Comparison of ENCODE assay signal across 21 cellular contexts in genomic region chr5:17157294-17157693, GRCh38.
DNase-seq lines count a peak whose midpoint lies in the region; ATAC-seq and TF ChIP-seq lines count a peak whose summit lies in the region.
"Had no signal": no experiment of that assay in that cellular context is flagged by ENCODE, and none has a peak within 500 bp of the region (broad histone marks: within the 10 kb centered on the region; RNA-seq: fewer than 3 reads in every experiment).

No MANE protein-coding gene starts in this region.

- H3K27me3 ChIP-seq in endodermal cell (ENCODE audit: control insufficient read depth, insufficient read depth, low read length, poor library complexity, severe bottlenecking): no peaks in the 10 kb centered on the region
- no peaks in the 10 kb centered on the region for H3K27me3 ChIP-seq in heart left ventricle
- H3K27me3 ChIP-seq: neutrophil, vagina had no signal

- H3K9me3 ChIP-seq in endodermal cell (ENCODE audit: control insufficient read depth, low read length) (peaks cover 20% of the 10 kb centered on the region), heart left ventricle (no peaks in the 10 kb centered on the region)
- H3K9me3 ChIP-seq: neutrophil, vagina had no signal

- H3K36me3 Mint-ChIP-seq in endodermal cell (ENCODE audit: low read depth) (no peaks in the 10 kb centered on the region), nephron progenitor cell (ENCODE audit: low read depth) (no peaks in the 10 kb centered on the region)
- H3K36me3 Mint-ChIP-seq: activated naive CD4-positive, alpha-beta T cell treated with anti-CD3 and anti-CD28 coated beads, Interleukin-2, amount 50 U/mL, for 24 hours; CD8-positive, alpha-beta memory T cell had no signal

- no peak for TF ChIP-seq POLR2A in heart left ventricle (IDR thresholded peaks at IDR 0.05)

- H3K4me1 Mint-ChIP-seq in endodermal cell (peaks cover 21% of the 10 kb centered on the region), nephron progenitor cell (peaks cover 14% of the 10 kb centered on the region)
- H3K4me1 Mint-ChIP-seq: activated CD4-positive, alpha-beta T cell treated with anti-CD3 and anti-CD28 coated beads for 36 hours; activated naive CD4-positive, alpha-beta T cell treated with anti-CD3 and anti-CD28 coated beads, Interleukin-2, amount 50 U/mL, for 24 hours; CD8-positive, alpha-beta memory T cell; immature natural killer cell had no signal

- H3K9ac ChIP-seq in endodermal cell (ENCODE audit: extremely low read depth, low read length, poor library complexity, severe bottlenecking): no peak overlapping the region

- H3K36me3 ChIP-seq in endodermal cell (ENCODE audit: control insufficient read depth, insufficient read depth, low read length): no peaks in the 10 kb centered on the region
- H3K36me3 ChIP-seq in heart left ventricle: no peaks in the 10 kb centered on the region
- H3K36me3 ChIP-seq: neutrophil, vagina had no signal

- peaks cover 4% of the 10 kb centered on the region for H3K9me3 Mint-ChIP-seq in endodermal cell
- no peaks in the 10 kb centered on the region for H3K9me3 Mint-ChIP-seq in nephron progenitor cell
- H3K9me3 Mint-ChIP-seq: activated naive CD4-positive, alpha-beta T cell treated with anti-CD3 and anti-CD28 coated beads, Interleukin-2, amount 50 U/mL, for 24 hours; activated T-helper 1 cell treated with anti-CD3 and anti-CD28 coated beads, Interleukin-12 subunit alpha, Interleukin-12 subunit beta, Interleukin-2, Interleukin-4 antibody, amounts not matched to agents 30 ng/mL and 10 ng/mL and 1 ng/mL, durations not matched to agents 14 hours and 24 hours and 36 hours had no signal

- intact Hi-C loops in heart left ventricle (cut with DNase I): no loop called here

- H3K27me3 Mint-ChIP-seq in endodermal cell (ENCODE audit: insufficient read depth) (peaks cover 20% of the 10 kb centered on the region), nephron progenitor cell (ENCODE audit: low read depth, poor library complexity) (peaks cover 8% of the 10 kb centered on the region)
- H3K27me3 Mint-ChIP-seq: activated CD4-positive, alpha-beta T cell treated with anti-CD3 and anti-CD28 coated beads for 36 hours; activated naive CD4-positive, alpha-beta T cell treated with anti-CD3 and anti-CD28 coated beads, Interleukin-2, amount 50 U/mL, for 24 hours; CD8-positive, alpha-beta memory T cell had no signal

- H3K4me3 ChIP-seq in AG09309 (ENCODE audit: control insufficient read depth, low read depth, low read length): no peak overlapping the region
- peak overlapping the region; percentile 0 for H3K4me3 ChIP-seq in endodermal cell (ENCODE audit: low read length)
- H3K4me3 ChIP-seq in heart left ventricle: no peak overlapping the region
- H3K4me3 ChIP-seq: vagina had no signal

- H3K27ac ChIP-seq in endodermal cell (ENCODE audit: low read depth, low read length): no peak overlapping the region
- no peak overlapping the region for H3K27ac ChIP-seq in heart left ventricle
- H3K27ac ChIP-seq: neutrophil, vagina had no signal

- 93 to 98% methylated on average over 5 of the region's 5 CpGs for WGBS in endodermal cell (ENCODE audit: insufficient coverage in 1 of 2, insufficient read length in 1 of 2), 2 experiments
- WGBS in heart left ventricle, 4 donors: 88 to 93% (median 89%) methylated on average over 5 of the region's 5 CpGs

- H3K27ac Mint-ChIP-seq in endodermal cell (no peak overlapping the region), nephron progenitor cell (peak overlapping the region; percentile 5)
- H3K27ac Mint-ChIP-seq: activated CD4-positive, alpha-beta T cell treated with anti-CD3 and anti-CD28 coated beads for 36 hours; activated naive CD4-positive, alpha-beta T cell treated with anti-CD3 and anti-CD28 coated beads, Interleukin-2, amount 50 U/mL, for 24 hours; activated T-helper 1 cell treated with anti-CD3 and anti-CD28 coated beads, Interleukin-12 subunit alpha, Interleukin-12 subunit beta, Interleukin-2, Interleukin-4 antibody, amounts not matched to agents 30 ng/mL and 10 ng/mL and 1 ng/mL, durations not matched to agents 14 hours and 24 hours and 36 hours; CD8-positive, alpha-beta memory T cell; H9; immature natural killer cell had no signal

- ATAC-seq in heart left ventricle: no peak
- no peak for ATAC-seq in GM19324 (IDR thresholded peaks at IDR 0.05; ENCODE audit: low FRiP score, unreplicated experiment)
- ATAC-seq: activated CD4-positive, alpha-beta T cell treated with anti-CD3 and anti-CD28 coated beads for 36 hours had no signal

- TF ChIP-seq CTCF in AG09309 (IDR thresholded peaks at IDR 0.05; ENCODE audit: control insufficient read depth, insufficient read depth, low read depth, low read length, missing control alignments) (no peak), endodermal cell (conservative IDR thresholded peaks at IDR 0.05) (no peak), nephron progenitor cell (IDR thresholded peaks at IDR 0.05) (no peak), heart left ventricle (IDR thresholded peaks at IDR 0.05) (no peak)

- H3K4me1 ChIP-seq in endodermal cell (ENCODE audit: control insufficient read depth, insufficient read depth, low read length) (no peaks in the 10 kb centered on the region), heart left ventricle (no peaks in the 10 kb centered on the region)
- H3K4me1 ChIP-seq: vagina had no signal

- DNase-seq in AG09309 (ENCODE audit: low read depth) (peak; percentile 52), M059J (ENCODE audit: low read depth) (peak; percentile 81), endodermal cell (no peak), nephron progenitor cell (no peak), heart left ventricle (no peak), NCI-H187 (lab: John Stamatoyannopoulos, UW) (no peak)
- DNase-seq in activated CD4-positive, alpha-beta T cell treated with anti-CD3 and anti-CD28 coated beads for 48 hours: no peak
- DNase-seq: activated CD4-positive, alpha-beta T cell treated with anti-CD3 and anti-CD28 coated beads for 36 hours; CD8-positive, alpha-beta memory T cell; H9; immature natural killer cell; Karpas-422; NCI-H1105 treated with DMSO at 0.1 percent for 48 hours; NCI-H510A; stimulated activated CD4-positive, alpha-beta T cell treated with anti-CD3 and anti-CD28 coated beads, Interleukin-15, amount 100 ng/mL, for 24 hours; substantia nigra had no signal

- no peak overlapping the region for H3K4me3 Mint-ChIP-seq in endodermal cell
- H3K4me3 Mint-ChIP-seq in nephron progenitor cell: no peak overlapping the region
- H3K4me3 Mint-ChIP-seq: activated CD4-positive, alpha-beta T cell treated with anti-CD3 and anti-CD28 coated beads for 36 hours; activated naive CD4-positive, alpha-beta T cell treated with anti-CD3 and anti-CD28 coated beads, Interleukin-2, amount 50 U/mL, for 24 hours; activated T-helper 1 cell treated with anti-CD3 and anti-CD28 coated beads, Interleukin-12 subunit alpha, Interleukin-12 subunit beta, Interleukin-2, Interleukin-4 antibody, amounts not matched to agents 30 ng/mL and 10 ng/mL and 1 ng/mL, durations not matched to agents 14 hours and 24 hours and 36 hours; H9; immature natural killer cell had no signal

Comparison
In these comparisons a context has a peak if more than half of its experiments do, and no peak if none do; other contexts are left out.
1. DNase-seq: peak in AG09309 (single experiment) and M059J (single experiment); none in endodermal cell (single experiment), nephron progenitor cell (single experiment), heart left ventricle (0 of 5), activated CD4-positive, alpha-beta T cell treated with anti-CD3 and anti-CD28 coated beads for 48 hours (single experiment) and NCI-H187 (0 of 2).